ENCODE assay signal across 15 cellular contexts in genomic region chr13:31756346-31756745, GRCh38. TPM values are rescaled to one million over a fixed set of nuclear protein-coding genes. Genes with fewer than 3 reads are reported as not detected.
DNase-seq lines count a peak whose midpoint lies in the region; ATAC-seq and TF ChIP-seq lines count a peak whose summit lies in the region.
"Had no signal": no experiment of that assay in that cellular context is flagged by ENCODE, and none has a peak within 500 bp of the region (broad histone marks: within the 10 kb centered on the region; RNA-seq: fewer than 3 reads in every experiment).

No MANE protein-coding gene starts in this region.

- H3K23ac ChIP-seq in trophoblast cell (ENCODE audit: low read length), result no peak overlapping the region

- POLR2A ChIA-PET in A673 (lab: Charles Lee; ENCODE audit: low non-redundant PET), result no interaction called here

- H3K18ac ChIP-seq in trophoblast cell (ENCODE audit: low read length), result no peak overlapping the region

- no peak overlapping the region for H2BK12ac ChIP-seq in trophoblast cell (ENCODE audit: low read length)

- H3K4me3 ChIP-seq in MG63, result no peak overlapping the region
- H3K4me3 ChIP-seq in choroid plexus epithelial cell (ENCODE audit: low read depth, low read length), result no peak overlapping the region
- H3K4me3 ChIP-seq in trophoblast cell (ENCODE audit: low read depth, low read length), result no peak overlapping the region
- no peak overlapping the region for H3K4me3 ChIP-seq in A673 (ENCODE audit: low read depth, low read length, poor library complexity, severe bottlenecking)
- H3K4me3 ChIP-seq: cardiac muscle cell had no signal

- WGBS in trophoblast cell (ENCODE audit: extremely low coverage, insufficient coverage, insufficient read length), result no CpG with 5 or more reads among the region's 4 CpGs

- no peak overlapping the region for H2BK5ac ChIP-seq in trophoblast cell (ENCODE audit: low read depth, low read length, poor library complexity)

- no peak overlapping the region for H4K91ac ChIP-seq in trophoblast cell (ENCODE audit: low read depth, low read length)

- no peak overlapping the region for H2AFZ ChIP-seq in trophoblast cell (ENCODE audit: insufficient read depth, low read length, poor library complexity)
- H2AFZ ChIP-seq: parathyroid adenoma had no signal

- TF ChIP-seq CTCF in choroid plexus epithelial cell (conservative IDR thresholded peaks at IDR 0.05; ENCODE audit: low read depth, low read length) (no peak), A673 (conservative IDR thresholded peaks at IDR 0.05; ENCODE audit: low read depth, low read length) (no peak)

- H3K4me2 ChIP-seq in trophoblast cell (ENCODE audit: low read length), result no peak overlapping the region

- peaks cover 3% of the 10 kb centered on the region; the same call in 1 of the 2 replicates for H3K36me3 ChIP-seq in MG63
- H3K36me3 ChIP-seq in trophoblast cell (ENCODE audit: control insufficient read depth in 1 of 2, insufficient read depth in 2 of 2, low read length in 2 of 2), result no peaks in the 10 kb centered on the region
- H3K36me3 ChIP-seq in A673 (ENCODE audit: insufficient read depth, low read length, poor library complexity, severe bottlenecking), result no peaks in the 10 kb centered on the region
- H3K36me3 ChIP-seq: cardiac muscle cell had no signal

- no peak overlapping the region for H4K8ac ChIP-seq in trophoblast cell (ENCODE audit: low read depth, low read length)

- BruUV-seq in A673 (replicated peaks; lab: Mats Ljungman, UMichigan), result no TSS peak

- H3K4ac ChIP-seq in trophoblast cell (ENCODE audit: low read depth, low read length), result no peak overlapping the region

- H4K12ac ChIP-seq in trophoblast cell (ENCODE audit: low read depth, low read length), result no peak overlapping the region

- no peak overlapping the region for H2BK120ac ChIP-seq in trophoblast cell (ENCODE audit: insufficient read depth, low read length, poor library complexity)

- CTCF ChIA-PET in A673 (lab: Charles Lee), result no interaction called here

- ATAC-seq in GM18520 (IDR thresholded peaks at IDR 0.05; ENCODE audit: unreplicated experiment), result no peak
- ATAC-seq: T-helper 17 cell had no signal

- H3K27ac ChIP-seq in trophoblast cell (ENCODE audit: low read depth, low read length), result no peak overlapping the region
- no peak overlapping the region for H3K27ac ChIP-seq in A673 (ENCODE audit: low read depth, low read length, poor library complexity, severe bottlenecking)
- H3K27ac ChIP-seq: cardiac muscle cell, parathyroid adenoma had no signal

- H3K79me1 ChIP-seq in trophoblast cell (ENCODE audit: low read length), result no peaks in the 10 kb centered on the region

- H3K4me1 ChIP-seq in trophoblast cell (ENCODE audit: control insufficient read depth in 1 of 2, insufficient read depth in 2 of 2, low read length in 2 of 2) (no peaks in the 10 kb centered on the region), A673 (ENCODE audit: insufficient read depth, low read length, poor library complexity, severe bottlenecking) (no peaks in the 10 kb centered on the region)
- H3K4me1 ChIP-seq: parathyroid adenoma had no signal

- H3K9ac ChIP-seq in trophoblast cell (ENCODE audit: low read length), result no peak overlapping the region
- H3K9ac ChIP-seq: parathyroid adenoma had no signal

- no peak overlapping the region for H3K14ac ChIP-seq in trophoblast cell (ENCODE audit: low read length)

- no peak overlapping the region for H2AK5ac ChIP-seq in trophoblast cell (ENCODE audit: low read length)

- peak; percentile 25 for DNase-seq in COLO829 (ENCODE audit: low spot score)
- DNase-seq in MG63, result peak; percentile 83
- peak; percentile 56 for DNase-seq in choroid plexus epithelial cell (ENCODE audit: low read depth)
- DNase-seq in trophoblast cell, result peak; percentile 29 to 55
- no peak for DNase-seq in stimulated activated CD4-positive, alpha-beta T cell treated with anti-CD3 and anti-CD28 coated beads, Interleukin-4, amount 100 ng/mL, for 1 hour
- DNase-seq in A673 (ENCODE audit: low spot score), result no peak
- DNase-seq in OCI-M1 (lab: John Stamatoyannopoulos, UW), result no peak
- DNase-seq: CD4-positive, alpha-beta T cell; Karpas-422; NCI-H2081; NK-92 treated with Interleukin-12 subunit alpha and Interleukin-12 subunit beta, amount 100 ng/mL, for 24 hours; T-helper 17 cell had no signal

- H3K27me3 ChIP-seq in MG63 (no peaks in the 10 kb centered on the region), trophoblast cell (ENCODE audit: insufficient read depth, low read length) (no peaks in the 10 kb centered on the region), A673 (replicated peaks; ENCODE audit: insufficient read depth, low read depth, low read length, poor library complexity) (no peaks in the 10 kb centered on the region)
- H3K27me3 ChIP-seq: cardiac muscle cell had no signal

- intact Hi-C loops in A673 (cut with micrococcal nuclease; ENCODE audit: unreplicated experiment), result no loop called here

- H3K79me2 ChIP-seq in trophoblast cell (ENCODE audit: control insufficient read depth, insufficient read depth, low read length, poor library complexity), result no peaks in the 10 kb centered on the region
- H3K79me2 ChIP-seq: parathyroid adenoma had no signal

- H3K9me3 ChIP-seq in MG63, result no peaks in the 10 kb centered on the region
- H3K9me3 ChIP-seq in trophoblast cell (ENCODE audit: insufficient read depth, low read depth, low read length), result no peaks in the 10 kb centered on the region
- no peaks in the 10 kb centered on the region for H3K9me3 ChIP-seq in A673 (ENCODE audit: low read depth, low read length, poor library complexity, severe bottlenecking)

RNA-seq across cellular contexts. Expression of gene RXFP2, which starts 17.0 kb away (rescaled TPM):
- 1.9 and 6.6 TPM in 2 replicates for total RNA-seq in MG63 (2014; rRNA removed; shearing (Covaris generic); ENCODE audit: low replicate concordance)
- polyA plus RNA-seq in trophoblast cell (2013), result not detected in 2 replicates
- total RNA-seq in A673 (2021), result not detected in 2 replicates
- total RNA-seq: cardiac muscle cell; CD4-positive, alpha-beta T cell; T-helper 17 cell had no signal
- polyA plus RNA-seq: cardiac muscle cell had no signal

Comparison
In these comparisons a context has a peak if more than half of its experiments do, and no peak if none do; other contexts are left out.
1. DNase-seq: peak in COLO829 (single experiment), MG63 (single experiment), choroid plexus epithelial cell (single experiment) and trophoblast cell (2 of 2); none in stimulated activated CD4-positive, alpha-beta T cell treated with anti-CD3 and anti-CD28 coated beads, Interleukin-4, amount 100 ng/mL, for 1 hour (single experiment), A673 (single experiment) and OCI-M1 (single experiment).